ENCODE assay signal across 2 cellular contexts in the genomic region with DNA sequence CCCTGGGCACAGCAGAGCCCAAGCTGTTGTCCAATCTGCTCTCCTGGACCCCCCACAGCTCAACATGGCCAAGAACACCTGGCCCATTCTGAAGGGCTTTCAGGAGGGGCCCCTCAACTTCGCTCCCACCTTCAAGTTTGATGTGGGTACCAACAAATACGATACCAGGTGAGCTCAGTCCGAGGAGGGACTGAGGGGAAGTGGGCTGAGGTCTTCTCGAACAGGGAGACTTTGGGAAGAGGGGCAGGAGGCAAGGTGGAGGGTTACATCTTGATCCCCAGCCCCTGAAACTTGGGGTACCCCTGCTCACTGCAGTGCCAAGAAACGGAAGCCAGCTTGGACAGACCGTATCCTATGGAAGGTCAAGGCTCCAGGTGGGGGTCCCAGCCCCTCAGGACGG.
TF ChIP-seq lines count a peak whose summit lies in the region.

No MANE protein-coding gene starts in this region.

TF ChIP-seq in SK-N-SH, 30 proteins besides CTCF, POLR2A, EP300 and RAD21 (continued from another document):
- TF ChIP-seq RFX5 (IDR thresholded peaks at IDR 0.05; ENCODE audit: low read length) (no peak), TEAD4 (IDR thresholded peaks at IDR 0.05; ENCODE audit: borderline replicate concordance, insufficient read depth) (no peak), SIN3A (IDR thresholded peaks at IDR 0.05; ENCODE audit: borderline replicate concordance, low read depth, low read length) (no peak), JUND (IDR thresholded peaks at IDR 0.05) (no peak), GATA2 (CRISPR knock-in tag; IDR thresholded peaks at IDR 0.05) (no peak), YY1 (IDR thresholded peaks at IDR 0.05; ENCODE audit: low read depth) (no peak), TAF1 (IDR thresholded peaks at IDR 0.05; ENCODE audit: borderline replicate concordance, low read depth, low read length) (no peak)
- TF ChIP-seq, protein P1, sequence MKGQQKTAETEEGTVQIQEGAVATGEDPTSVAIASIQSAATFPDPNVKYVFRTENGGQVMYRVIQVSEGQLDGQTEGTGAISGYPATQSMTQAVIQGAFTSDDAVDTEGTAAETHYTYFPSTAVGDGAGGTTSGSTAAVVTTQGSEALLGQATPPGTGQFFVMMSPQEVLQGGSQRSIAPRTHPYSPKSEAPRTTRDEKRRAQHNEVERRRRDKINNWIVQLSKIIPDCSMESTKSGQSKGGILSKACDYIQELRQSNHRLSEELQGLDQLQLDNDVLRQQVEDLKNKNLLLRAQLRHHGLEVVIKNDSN (IDR thresholded peaks at IDR 0.05; ENCODE audit: borderline replicate concordance, low read depth) = no peak
- TF ChIP-seq, protein P2, sequence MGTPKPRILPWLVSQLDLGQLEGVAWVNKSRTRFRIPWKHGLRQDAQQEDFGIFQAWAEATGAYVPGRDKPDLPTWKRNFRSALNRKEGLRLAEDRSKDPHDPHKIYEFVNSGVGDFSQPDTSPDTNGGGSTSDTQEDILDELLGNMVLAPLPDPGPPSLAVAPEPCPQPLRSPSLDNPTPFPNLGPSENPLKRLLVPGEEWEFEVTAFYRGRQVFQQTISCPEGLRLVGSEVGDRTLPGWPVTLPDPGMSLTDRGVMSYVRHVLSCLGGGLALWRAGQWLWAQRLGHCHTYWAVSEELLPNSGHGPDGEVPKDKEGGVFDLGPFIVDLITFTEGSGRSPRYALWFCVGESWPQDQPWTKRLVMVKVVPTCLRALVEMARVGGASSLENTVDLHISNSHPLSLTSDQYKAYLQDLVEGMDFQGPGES (IDR thresholded peaks at IDR 0.05; ENCODE audit: low read depth, low read length) = no peak
- TF ChIP-seq, protein P3, sequence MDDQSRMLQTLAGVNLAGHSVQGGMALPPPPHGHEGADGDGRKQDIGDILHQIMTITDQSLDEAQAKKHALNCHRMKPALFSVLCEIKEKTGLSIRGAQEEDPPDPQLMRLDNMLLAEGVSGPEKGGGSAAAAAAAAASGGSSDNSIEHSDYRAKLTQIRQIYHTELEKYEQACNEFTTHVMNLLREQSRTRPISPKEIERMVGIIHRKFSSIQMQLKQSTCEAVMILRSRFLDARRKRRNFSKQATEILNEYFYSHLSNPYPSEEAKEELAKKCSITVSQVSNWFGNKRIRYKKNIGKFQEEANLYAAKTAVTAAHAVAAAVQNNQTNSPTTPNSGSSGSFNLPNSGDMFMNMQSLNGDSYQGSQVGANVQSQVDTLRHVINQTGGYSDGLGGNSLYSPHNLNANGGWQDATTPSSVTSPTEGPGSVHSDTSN (IDR thresholded peaks at IDR 0.05) = no peak
- TF ChIP-seq, protein P4, sequence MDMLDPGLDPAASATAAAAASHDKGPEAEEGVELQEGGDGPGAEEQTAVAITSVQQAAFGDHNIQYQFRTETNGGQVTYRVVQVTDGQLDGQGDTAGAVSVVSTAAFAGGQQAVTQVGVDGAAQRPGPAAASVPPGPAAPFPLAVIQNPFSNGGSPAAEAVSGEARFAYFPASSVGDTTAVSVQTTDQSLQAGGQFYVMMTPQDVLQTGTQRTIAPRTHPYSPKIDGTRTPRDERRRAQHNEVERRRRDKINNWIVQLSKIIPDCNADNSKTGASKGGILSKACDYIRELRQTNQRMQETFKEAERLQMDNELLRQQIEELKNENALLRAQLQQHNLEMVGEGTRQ (IDR thresholded peaks at IDR 0.05; ENCODE audit: borderline replicate concordance, low read depth, low read length) = no peak
- TF ChIP-seq, protein P5, sequence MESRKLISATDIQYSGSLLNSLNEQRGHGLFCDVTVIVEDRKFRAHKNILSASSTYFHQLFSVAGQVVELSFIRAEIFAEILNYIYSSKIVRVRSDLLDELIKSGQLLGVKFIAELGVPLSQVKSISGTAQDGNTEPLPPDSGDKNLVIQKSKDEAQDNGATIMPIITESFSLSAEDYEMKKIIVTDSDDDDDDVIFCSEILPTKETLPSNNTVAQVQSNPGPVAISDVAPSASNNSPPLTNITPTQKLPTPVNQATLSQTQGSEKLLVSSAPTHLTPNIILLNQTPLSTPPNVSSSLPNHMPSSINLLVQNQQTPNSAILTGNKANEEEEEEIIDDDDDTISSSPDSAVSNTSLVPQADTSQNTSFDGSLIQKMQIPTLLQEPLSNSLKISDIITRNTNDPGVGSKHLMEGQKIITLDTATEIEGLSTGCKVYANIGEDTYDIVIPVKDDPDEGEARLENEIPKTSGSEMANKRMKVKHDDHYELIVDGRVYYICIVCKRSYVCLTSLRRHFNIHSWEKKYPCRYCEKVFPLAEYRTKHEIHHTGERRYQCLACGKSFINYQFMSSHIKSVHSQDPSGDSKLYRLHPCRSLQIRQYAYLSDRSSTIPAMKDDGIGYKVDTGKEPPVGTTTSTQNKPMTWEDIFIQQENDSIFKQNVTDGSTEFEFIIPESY (IDR thresholded peaks at IDR 0.05; ENCODE audit: borderline replicate concordance, low read depth) = no peak

TF ChIP-seq in SK-N-SH treated with all-trans-retinoic acid at 6 μM for 48 hours, 23 proteins besides CTCF, POLR2A, EP300 and RAD21 (continued from another document):
- TF ChIP-seq BACH2 (CRISPR knock-in tag; IDR thresholded peaks at IDR 0.05; ENCODE audit: borderline replicate concordance) = no peak
- no peak for TF ChIP-seq ZNF70 (CRISPR knock-in tag; IDR thresholded peaks at IDR 0.05)
- TF ChIP-seq, protein P6, sequence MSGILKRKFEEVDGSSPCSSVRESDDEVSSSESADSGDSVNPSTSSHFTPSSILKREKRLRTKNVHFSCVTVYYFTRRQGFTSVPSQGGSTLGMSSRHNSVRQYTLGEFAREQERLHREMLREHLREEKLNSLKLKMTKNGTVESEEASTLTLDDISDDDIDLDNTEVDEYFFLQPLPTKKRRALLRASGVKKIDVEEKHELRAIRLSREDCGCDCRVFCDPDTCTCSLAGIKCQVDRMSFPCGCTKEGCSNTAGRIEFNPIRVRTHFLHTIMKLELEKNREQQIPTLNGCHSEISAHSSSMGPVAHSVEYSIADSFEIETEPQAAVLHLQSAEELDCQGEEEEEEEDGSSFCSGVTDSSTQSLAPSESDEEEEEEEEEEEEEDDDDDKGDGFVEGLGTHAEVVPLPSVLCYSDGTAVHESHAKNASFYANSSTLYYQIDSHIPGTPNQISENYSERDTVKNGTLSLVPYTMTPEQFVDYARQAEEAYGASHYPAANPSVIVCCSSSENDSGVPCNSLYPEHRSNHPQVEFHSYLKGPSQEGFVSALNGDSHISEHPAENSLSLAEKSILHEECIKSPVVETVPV (CRISPR knock-in tag; IDR thresholded peaks at IDR 0.05) = no peak
- no peak for TF ChIP-seq ZNF8 (CRISPR knock-in tag; IDR thresholded peaks at IDR 0.05)
- TF ChIP-seq TOX (CRISPR knock-in tag; IDR thresholded peaks at IDR 0.05; ENCODE audit: borderline replicate concordance) = no peak
- no peak for TF ChIP-seq PPARA (CRISPR knock-in tag; IDR thresholded peaks at IDR 0.05; ENCODE audit: borderline replicate concordance)
- no peak for TF ChIP-seq RARB (CRISPR knock-in tag; IDR thresholded peaks at IDR 0.05)
- no peak for TF ChIP-seq ZFP30 (CRISPR knock-in tag; IDR thresholded peaks at IDR 0.05)
- TF ChIP-seq ZNF565 (CRISPR knock-in tag; conservative IDR thresholded peaks at IDR 0.05; ENCODE audit: low read depth) = no peak
- no peak for TF ChIP-seq ISL1 (CRISPR knock-in tag; IDR thresholded peaks at IDR 0.05)
